21 cellular contexts compared by ENCODE assay signal in the genomic region with DNA sequence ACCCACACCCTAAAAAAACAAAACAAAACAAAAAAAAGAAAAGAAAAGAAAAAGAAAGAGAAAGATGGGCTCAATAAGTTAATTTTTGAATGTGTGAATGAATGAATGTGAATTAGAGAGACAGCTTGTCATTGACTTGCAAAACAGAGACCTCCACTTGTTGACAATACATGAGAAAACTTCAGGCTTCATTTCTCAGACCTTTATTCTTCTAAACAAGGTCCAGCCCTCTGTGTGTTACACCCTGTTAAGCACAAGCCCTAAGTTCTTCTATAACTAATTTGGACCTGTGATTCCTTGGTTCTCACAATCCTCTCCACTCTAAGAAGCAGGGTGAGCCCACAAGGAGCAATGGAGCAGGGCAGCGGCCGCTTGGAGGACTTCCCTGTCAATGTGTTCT. TPM values are rescaled to one million over a fixed set of nuclear protein-coding genes. Genes with fewer than 3 reads are reported as not detected.
"Had no signal": no experiment of that assay in that cellular context is flagged by ENCODE, and none has a peak within 500 bp of the region (broad histone marks: within the 10 kb centered on the region; RNA-seq: fewer than 3 reads in every experiment).

TSS of gene TMEM174 (plus strand) at position 301 of the 400 bp plus-strand sequence. CDS start at position 352, 51 bp downstream.

- H3K4me3 ChIP-seq: colonic mucosa, esophagus squamous epithelium, mucosa of descending colon, psoas muscle, sigmoid colon, skin epidermis, thyroid gland, upper lobe of left lung, uterus had no signal

- DNase-seq: colonic mucosa; dermis blood vessel endothelial cell; esophagus squamous epithelium; foreskin fibroblast; left colon; mucosa of descending colon; natural killer cell; psoas muscle; sigmoid colon; stimulated activated CD4-positive, alpha-beta T cell treated with anti-CD3 and anti-CD28 coated beads, Interleukin-2, amount 100 ng/mL, for 24 hours; stimulated activated naive CD4-positive, alpha-beta T cell treated with Interleukin-2 at 50 U/mL for 16 hours; thyroid gland; upper lobe of left lung; uterus had no signal

- H3K4me1 ChIP-seq: colonic mucosa, esophagus squamous epithelium, psoas muscle, sigmoid colon, upper lobe of left lung, uterus had no signal

- H3K9me3 ChIP-seq: colonic mucosa, esophagus squamous epithelium, mucosa of descending colon, psoas muscle, sigmoid colon, thyroid gland, upper lobe of left lung, uterus had no signal

- H3K27ac ChIP-seq: colonic mucosa, esophagus squamous epithelium, psoas muscle, sigmoid colon, skin epidermis, thyroid gland, upper lobe of left lung, uterus had no signal

- ATAC-seq: left colon, mucosa of descending colon, natural killer cell, psoas muscle had no signal

- H3K9me3 Mint-ChIP-seq: natural killer cell had no signal

- H3K27me3 ChIP-seq: sigmoid colon, thyroid gland, upper lobe of left lung, uterus had no signal

- H3K36me3 ChIP-seq: colonic mucosa, esophagus squamous epithelium, sigmoid colon, thyroid gland, upper lobe of left lung, uterus had no signal

- H3K4me3 Mint-ChIP-seq: natural killer cell had no signal

- H3K36me3 Mint-ChIP-seq: natural killer cell had no signal

- H3K27ac Mint-ChIP-seq: natural killer cell had no signal

RNA-seq across cellular contexts. Expression of gene TMEM174, which starts in this region (rescaled TPM):
- total RNA-seq: cerebellum, colonic mucosa, dermis blood vessel endothelial cell, epithelial cell of proximal tubule, esophagus squamous epithelium, kidney epithelial cell, left colon, liver, lung microvascular endothelial cell, mucosa of descending colon, natural killer cell, omental fat pad, psoas muscle, sigmoid colon, upper lobe of left lung, uterus had no signal
- polyA plus RNA-seq: liver, psoas muscle, sigmoid colon had no signal
